In genomic region chr1:244114895-244115294, GRCh38 we compare ENCODE assay signal across 20 cellular contexts.
"Had no signal": no experiment of that assay in that cellular context is flagged by ENCODE, and none has a peak within 500 bp of the region (broad histone marks: within the 10 kb centered on the region; RNA-seq: fewer than 3 reads in every experiment).

No MANE protein-coding gene starts in this region.

- H3K9ac ChIP-seq: neural progenitor cell had no signal

- H3K4me2 ChIP-seq: neural progenitor cell had no signal

- H3K4me3 ChIP-seq: lung, neural progenitor cell, spleen, upper lobe of right lung had no signal

- H3K9me3 ChIP-seq: spleen, upper lobe of right lung had no signal

- ATAC-seq: activated CD8-positive, alpha-beta T cell treated with anti-CD3 and anti-CD28 coated beads, Interleukin-2, amount 10 ng/mL, durations not matched to agents 7 days and 5 days; activated naive CD4-positive, alpha-beta T cell treated with anti-CD3 and anti-CD28 coated beads, Interleukin-2, amount 50 U/mL, for 72 hours; foreskin keratinocyte; left colon; naive thymus-derived CD8-positive, alpha-beta T cell; upper lobe of right lung had no signal

- H3K36me3 ChIP-seq: neural progenitor cell, spleen, upper lobe of right lung, WERI-Rb-1 had no signal

- H2AFZ ChIP-seq: neural progenitor cell had no signal

- H3K27me3 ChIP-seq: neural progenitor cell, upper lobe of right lung had no signal

- H3K27ac ChIP-seq: foreskin keratinocyte, neural progenitor cell, spleen, upper lobe of right lung, WERI-Rb-1 had no signal

- DNase-seq: activated CD4-positive, alpha-beta T cell treated with anti-CD3 and anti-CD28 coated beads for 1 hour; activated CD4-positive, alpha-beta T cell treated with anti-CD3 and anti-CD28 coated beads, Interleukin-2, amount 50 U/mL, for 1 hour; activated CD8-positive, alpha-beta T cell treated with anti-CD3 and anti-CD28 coated beads, Interleukin-2, amount 10 ng/mL, durations not matched to agents 7 days and 5 days; activated T-cell treated with anti-CD3 and anti-CD28 coated beads, Interleukin-2, amount 50 U/mL, for 1 hour; aorta; effector CD4-positive, alpha-beta T cell; erythroblast; foreskin keratinocyte; left colon; naive thymus-derived CD8-positive, alpha-beta T cell; posterior cingulate gyrus; retina; spleen; stimulated activated CD4-positive, alpha-beta T cell treated with anti-CD3 and anti-CD28 coated beads, Interleukin-4, amount 100 ng/mL, for 1 hour; stimulated activated naive CD4-positive, alpha-beta T cell; upper lobe of right lung; WERI-Rb-1 had no signal

- H3K4me1 ChIP-seq: foreskin keratinocyte, neural progenitor cell, spleen, upper lobe of right lung had no signal
